In genomic region chr12:122094261-122094734, GRCh38 we compare ENCODE assay signal across 22 cellular contexts. TPM values are rescaled to one million over a fixed set of nuclear protein-coding genes. Genes with fewer than 3 reads are reported as not detected.
DNase-seq lines count a peak whose midpoint lies in the region; ATAC-seq, FAIRE-seq and TF ChIP-seq lines count a peak whose summit lies in the region.
"Had no signal": no experiment of that assay in that cellular context is flagged by ENCODE, and none has a peak within 500 bp of the region (broad histone marks: within the 10 kb centered on the region; RNA-seq: fewer than 3 reads in every experiment).

No MANE protein-coding gene starts in this region.

- no peak for TF ChIP-seq POLR2A in HepG2 (IDR thresholded peaks at IDR 0.05; ENCODE audit: insufficient read depth in 1 of 2, low read depth in 2 of 2, low read length in 2 of 2)
- TF ChIP-seq POLR2A in right lobe of liver (IDR thresholded peaks at IDR 0.05) = no peak
- TF ChIP-seq POLR2A in erythroblast (IDR thresholded peaks at IDR 0.05; ENCODE audit: low read length) = no peak

- H3K79me1 ChIP-seq in trophoblast cell (ENCODE audit: low read length) = no peaks in the 10 kb centered on the region

- BruUV-seq in HepG2 (replicated peaks; lab: Mats Ljungman, UMichigan) = no TSS peak

- H4K12ac ChIP-seq in trophoblast cell (ENCODE audit: low read depth, low read length) = no peak overlapping the region

- POLR2A ChIA-PET in HepG2 (lab: Yijun Ruan, JAX) = no interaction called here
- POLR2A ChIA-PET in activated CD4-positive, alpha-beta T cell treated with anti-CD3 and anti-CD28 coated beads for 36 hours (lab: Charles Lee) = no interaction called here
- POLR2A ChIA-PET in activated CD4-positive, alpha-beta memory T cell treated with anti-CD3 and anti-CD28 coated beads for 36 hours (lab: Charles Lee) = no interaction called here

- H3K4me1 ChIP-seq in HepG2 (ENCODE audit: insufficient read depth, low read length) (peaks cover 56% of the 10 kb centered on the region), right lobe of liver (peaks cover 0 to 38% (median 20%) of the 10 kb centered on the region in 4 donors), trophoblast cell (ENCODE audit: control insufficient read depth in 1 of 2, insufficient read depth in 2 of 2, low read length in 2 of 2) (peaks cover 11 to 20% of the 10 kb centered on the region in 2 experiments)

- FAIRE-seq in HepG2 (lab: Jason Lieb, UNC) = no peak
- FAIRE-seq: endothelial cell of umbilical vein, H54 had no signal

- H2BK5ac ChIP-seq in trophoblast cell (ENCODE audit: low read depth, low read length, poor library complexity) = no peak overlapping the region

- in situ Hi-C loops in HepG2 (cut with HindIII; ENCODE audit: extremely low pct_ligation_motif_present, low pct_unique_long_range_greater_than_20kb) = no loop called here

- no peaks in the 10 kb centered on the region for H3K9me3 ChIP-seq in HepG2 (ENCODE audit: low read length)
- no peaks in the 10 kb centered on the region for H3K9me3 ChIP-seq in right lobe of liver
- H3K9me3 ChIP-seq in trophoblast cell (ENCODE audit: insufficient read depth, low read depth, low read length) = peaks cover 25% of the 10 kb centered on the region
- H3K9me3 ChIP-seq: colonic mucosa, upper lobe of right lung had no signal

- no peak for TF ChIP-seq RAD21 in HepG2 (CRISPR knock-in tag; IDR thresholded peaks at IDR 0.05)

- H3K4me3 Mint-ChIP-seq in activated CD4-positive, alpha-beta T cell treated with anti-CD3 and anti-CD28 coated beads for 36 hours = no peak overlapping the region
- H3K4me3 Mint-ChIP-seq in activated CD4-positive, alpha-beta memory T cell treated with anti-CD3 and anti-CD28 coated beads for 36 hours = no peak overlapping the region
- H3K4me3 Mint-ChIP-seq: neural progenitor cell; stimulated activated effector memory CD8-positive, alpha-beta T cell treated with anti-CD3 and anti-CD28 coated beads, Interleukin-12 subunit alpha, Interleukin-12 subunit beta, amount 100 ng/mL, for 72 hours; T-helper 2 cell treated with Interferon-gamma antibody and Interleukin-4, amounts not matched to agents 5 μg/mL and 100 μg/mL, for 36 hours had no signal

- H2BK120ac ChIP-seq in trophoblast cell (ENCODE audit: insufficient read depth, low read length, poor library complexity) = no peak overlapping the region

- no peak overlapping the region for H3K27ac ChIP-seq in HepG2 (ENCODE audit: extremely low read length, insufficient read depth, low read length)
- no peak overlapping the region for H3K27ac ChIP-seq in right lobe of liver
- H3K27ac ChIP-seq in trophoblast cell (ENCODE audit: low read depth, low read length) = no peak overlapping the region
- H3K27ac ChIP-seq: brain microvascular endothelial cell, neural progenitor cell, PC-9, upper lobe of right lung had no signal

- CTCF ChIA-PET in HepG2 (lab: Yijun Ruan, JAX; ENCODE audit: low intra/inter-chr PET ratio, low total read pairs) = no interaction called here
- CTCF ChIA-PET in activated CD4-positive, alpha-beta T cell treated with anti-CD3 and anti-CD28 coated beads for 36 hours (lab: Charles Lee) = no interaction called here
- CTCF ChIA-PET in activated CD4-positive, alpha-beta memory T cell treated with anti-CD3 and anti-CD28 coated beads for 36 hours (lab: Charles Lee) = no interaction called here

- peaks cover 24% of the 10 kb centered on the region; the same call in 1 of the 2 replicates for H4K20me1 ChIP-seq in HepG2 (ENCODE audit: insufficient read depth, low read length)

- no peaks in the 10 kb centered on the region for H3K9me3 Mint-ChIP-seq in activated CD4-positive, alpha-beta T cell treated with anti-CD3 and anti-CD28 coated beads for 36 hours (ENCODE audit: low read depth)
- no peaks in the 10 kb centered on the region for H3K9me3 Mint-ChIP-seq in activated CD4-positive, alpha-beta memory T cell treated with anti-CD3 and anti-CD28 coated beads for 36 hours
- H3K9me3 Mint-ChIP-seq: neural progenitor cell; stimulated activated effector memory CD8-positive, alpha-beta T cell treated with anti-CD3 and anti-CD28 coated beads, Interleukin-12 subunit alpha, Interleukin-12 subunit beta, amount 100 ng/mL, for 72 hours; T-helper 2 cell treated with Interferon-gamma antibody and Interleukin-4, amounts not matched to agents 5 μg/mL and 100 μg/mL, for 36 hours had no signal

- H3K27me3 ChIP-seq in HepG2 (ENCODE audit: control insufficient read depth in 1 of 2, insufficient read depth in 2 of 2, low read length in 2 of 2) (no peaks in the 10 kb centered on the region), right lobe of liver (no peaks in the 10 kb centered on the region), trophoblast cell (ENCODE audit: insufficient read depth, low read length) (no peaks in the 10 kb centered on the region)
- H3K27me3 ChIP-seq: brain microvascular endothelial cell, colonic mucosa, neural progenitor cell, upper lobe of right lung had no signal

- no peak overlapping the region for H2AFZ ChIP-seq in HepG2 (ENCODE audit: low read length)
- H2AFZ ChIP-seq in trophoblast cell (ENCODE audit: insufficient read depth, low read length, poor library complexity) = no peak overlapping the region
- H2AFZ ChIP-seq: neural progenitor cell, PC-9 had no signal

- no peak overlapping the region for H4K8ac ChIP-seq in trophoblast cell (ENCODE audit: low read depth, low read length)

- ATAC-seq in HepG2 = no peak
- ATAC-seq in right lobe of liver = no peak
- no peak for ATAC-seq in HG02642 (IDR thresholded peaks at IDR 0.05; ENCODE audit: poor library complexity, unreplicated experiment)
- no peak for ATAC-seq in activated CD4-positive, alpha-beta T cell treated with anti-CD3 and anti-CD28 coated beads for 36 hours
- ATAC-seq: left cardiac atrium; stimulated activated effector memory CD8-positive, alpha-beta T cell treated with anti-CD3 and anti-CD28 coated beads, Interleukin-12 subunit alpha, Interleukin-12 subunit beta, amount 100 ng/mL, for 72 hours; upper lobe of right lung had no signal

- H3K4me2 ChIP-seq in HepG2 (ENCODE audit: low read depth, low read length) = no peak overlapping the region
- no peak overlapping the region for H3K4me2 ChIP-seq in trophoblast cell (ENCODE audit: low read length)
- H3K4me2 ChIP-seq: neural progenitor cell, PC-9 had no signal

- peak overlapping the region; percentile 99 for H3K23ac ChIP-seq in trophoblast cell (ENCODE audit: low read length)

- TF ChIP-seq EP300 in HepG2 (IDR thresholded peaks at IDR 0.05; ENCODE audit: low read depth in 2 of 2, low read length in 2 of 2) (no peak), HepG2 (CRISPR knock-in tag; IDR thresholded peaks at IDR 0.05; ENCODE audit: borderline replicate concordance) (no peak)

- no peak overlapping the region for H3K9ac ChIP-seq in HepG2 (ENCODE audit: insufficient read depth, low read depth, low read length)
- no peak overlapping the region for H3K9ac ChIP-seq in trophoblast cell (ENCODE audit: low read length)
- H3K9ac ChIP-seq: neural progenitor cell had no signal

- no peak overlapping the region for H4K91ac ChIP-seq in trophoblast cell (ENCODE audit: low read depth, low read length)

- H3K79me2 ChIP-seq in HepG2 (ENCODE audit: insufficient read depth, low read length) = peaks cover 28% of the 10 kb centered on the region
- H3K79me2 ChIP-seq in trophoblast cell (ENCODE audit: control insufficient read depth, insufficient read depth, low read length, poor library complexity) = no peaks in the 10 kb centered on the region

- H3K18ac ChIP-seq in trophoblast cell (ENCODE audit: low read length) = no peak overlapping the region

- no peak overlapping the region for H3K4ac ChIP-seq in trophoblast cell (ENCODE audit: low read depth, low read length)

- H2BK12ac ChIP-seq in trophoblast cell (ENCODE audit: low read length) = no peak overlapping the region

- over 99% methylated on average over 5 of the region's 5 CpGs for WGBS in HepG2 (ENCODE audit: low lambda C conversion rate)
- 94% methylated on average over 4 of the region's 5 CpGs for WGBS in right lobe of liver (ENCODE audit: insufficient coverage, low coverage, low lambda C conversion rate, missing lambda C conversion rate)
- WGBS in trophoblast cell (ENCODE audit: extremely low coverage, insufficient coverage, insufficient read length) = 100% methylated on average over 5 of the region's 5 CpGs

- H2AK5ac ChIP-seq in trophoblast cell (ENCODE audit: low read length) = no peak overlapping the region

- no peak overlapping the region for H3K27ac Mint-ChIP-seq in activated CD4-positive, alpha-beta T cell treated with anti-CD3 and anti-CD28 coated beads for 36 hours
- H3K27ac Mint-ChIP-seq in activated CD4-positive, alpha-beta memory T cell treated with anti-CD3 and anti-CD28 coated beads for 36 hours = no peak overlapping the region
- H3K27ac Mint-ChIP-seq: neural progenitor cell; stimulated activated effector memory CD8-positive, alpha-beta T cell treated with anti-CD3 and anti-CD28 coated beads, Interleukin-12 subunit alpha, Interleukin-12 subunit beta, amount 100 ng/mL, for 72 hours; T-helper 2 cell treated with Interferon-gamma antibody and Interleukin-4, amounts not matched to agents 5 μg/mL and 100 μg/mL, for 36 hours had no signal

- H3K14ac ChIP-seq in trophoblast cell (ENCODE audit: low read length) = no peak overlapping the region

- H3K36me3 Mint-ChIP-seq in activated CD4-positive, alpha-beta T cell treated with anti-CD3 and anti-CD28 coated beads for 36 hours (ENCODE audit: low read depth) = peaks cover 6% of the 10 kb centered on the region
- H3K36me3 Mint-ChIP-seq in activated CD4-positive, alpha-beta memory T cell treated with anti-CD3 and anti-CD28 coated beads for 36 hours = peaks cover 2% of the 10 kb centered on the region

- DNase-seq in HepG2 (ENCODE audit: low spot score) (no peak), right lobe of liver (no peak), erythroblast (lab: John Stamatoyannopoulos, UW) (peak; percentile 66 to 80), trophoblast cell (no peak), NCI-H1105 treated with DMSO at 0.1 percent for 48 hours (lab: John Stamatoyannopoulos, UW) (no peak)
- DNase-seq in activated CD4-positive, alpha-beta T cell treated with anti-CD3 and anti-CD28 coated beads for 36 hours = no peak
- DNase-seq in activated CD4-positive, alpha-beta memory T cell treated with anti-CD3 and anti-CD28 coated beads for 36 hours = no peak
- DNase-seq: activated CD4-positive, CD25-positive, alpha-beta regulatory T cell; brain microvascular endothelial cell; colonic mucosa; DMS53; foreskin melanocyte; left cardiac atrium; MM.1S; PC-9; upper lobe of right lung had no signal

- TF ChIP-seq CTCF in HepG2 (CRISPR knock-in tag; IDR thresholded peaks at IDR 0.05) (no peak), right lobe of liver (IDR thresholded peaks at IDR 0.05) (no peak)

- peaks cover 55% of the 10 kb centered on the region for H3K4me1 Mint-ChIP-seq in activated CD4-positive, alpha-beta T cell treated with anti-CD3 and anti-CD28 coated beads for 36 hours
- H3K4me1 Mint-ChIP-seq in activated CD4-positive, alpha-beta memory T cell treated with anti-CD3 and anti-CD28 coated beads for 36 hours (ENCODE audit: low read depth) = peaks cover 43% of the 10 kb centered on the region

- intact Hi-C loops in HepG2 (cut with micrococcal nuclease; ENCODE audit: unreplicated experiment) = no loop called here
- intact Hi-C loops in right lobe of liver (cut with DNase I) = no loop called here
- intact Hi-C loops in activated CD4-positive, alpha-beta T cell treated with anti-CD3 and anti-CD28 coated beads for 36 hours (cut with DNase I, micrococcal nuclease) = loop anchor here in 1 of 2 experiments (2.0 to 10.0 kb wide), 2 partner anchors 13 to 631 kb away; no protein-coding TSS in a partner anchor
- intact Hi-C loops in activated CD4-positive, alpha-beta memory T cell treated with anti-CD3 and anti-CD28 coated beads for 36 hours (cut with micrococcal nuclease) = no loop called here

- H3K4me3 ChIP-seq in HepG2 (replicated peaks in 1 of 3; ENCODE audit: insufficient read depth in 1 of 3, low read depth in 2 of 3, low read length in 3 of 3) (no peak overlapping the region), right lobe of liver (no peak overlapping the region), trophoblast cell (ENCODE audit: low read depth, low read length) (peak overlapping the region; percentile 53)
- H3K4me3 ChIP-seq: colonic mucosa, neural progenitor cell, PC-9, upper lobe of right lung had no signal

- no peaks in the 10 kb centered on the region for H3K27me3 Mint-ChIP-seq in activated CD4-positive, alpha-beta T cell treated with anti-CD3 and anti-CD28 coated beads for 36 hours
- no peaks in the 10 kb centered on the region for H3K27me3 Mint-ChIP-seq in activated CD4-positive, alpha-beta memory T cell treated with anti-CD3 and anti-CD28 coated beads for 36 hours

- H3K36me3 ChIP-seq in HepG2 (replicated peaks in 1 of 2; ENCODE audit: control insufficient read depth in 1 of 2, insufficient read depth in 2 of 2, low read length in 2 of 2) = no peaks in the 10 kb centered on the region; a peak in 1 of 5 replicates
- H3K36me3 ChIP-seq in right lobe of liver = no peaks in the 10 kb centered on the region
- no peaks in the 10 kb centered on the region for H3K36me3 ChIP-seq in trophoblast cell (ENCODE audit: control insufficient read depth in 1 of 2, insufficient read depth in 2 of 2, low read length in 2 of 2)
- H3K36me3 ChIP-seq: colonic mucosa, neural progenitor cell, upper lobe of right lung had no signal

RNA-seq across cellular contexts. Expression of gene MLXIP, which starts 15.7 kb away (rescaled TPM):
- total RNA-seq in HepG2 (2016; rRNA removed; fragmentation: Illumina TruSeq; extraction: Trizol) (4.4 and 5.3 TPM in 2 replicates), right lobe of liver (10 to 100 TPM; 13.9 to 45.9 (median 16.6) TPM)
- 23.5 and 32.3 TPM in 2 replicates for total RNA-seq in HepG2 (2016; cell fraction: cytosol; rRNA removed; fragmentation: Illumina TruSeq; extraction: Trizol; ENCODE audit: low read depth)
- 4.0 and 6.0 TPM in 2 replicates for total RNA-seq in HepG2 (2016; cell fraction: insoluble cytoplasmic fraction; rRNA removed; fragmentation: Illumina TruSeq; extraction: Trizol)
- 9.3 and 10.6 TPM in 2 replicates for total RNA-seq in HepG2 (2016; cell fraction: membrane; rRNA removed; fragmentation: Illumina TruSeq; extraction: Trizol)
- 7.4 and 8.4 TPM in 2 replicates for total RNA-seq in HepG2 (2016; cell fraction: nucleus; rRNA removed; fragmentation: Illumina TruSeq; extraction: Trizol)
- polyA plus RNA-seq in HepG2 (2011; rRNA removed) = 6.3 and 6.7 TPM in 2 replicates
- polyA plus RNA-seq in HepG2 (2011; cell fraction: cytosol; rRNA removed) = 2.2 and 2.4 TPM in 2 replicates
- polyA plus RNA-seq in HepG2 (2011; cell fraction: nucleus; rRNA removed) = 25.4 and 79.6 TPM in 2 replicates
- 10.8 and 14.9 TPM in 2 replicates for polyA plus RNA-seq in HepG2 (2012)
- 8.7 and 8.8 TPM in 2 replicates for polyA plus RNA-seq in HepG2 (2016; cell fraction: cytosol; fragmentation: Illumina TruSeq; extraction: Trizol; ENCODE audit: low read depth)
- 6.2 and 10.8 TPM in 2 replicates for polyA plus RNA-seq in HepG2 (2016; cell fraction: insoluble cytoplasmic fraction; fragmentation: Illumina TruSeq; extraction: Trizol; ENCODE audit: low read depth)
- polyA plus RNA-seq in HepG2 (2016; cell fraction: membrane; fragmentation: Illumina TruSeq; extraction: Trizol; ENCODE audit: low read depth) = 12.2 and 13.1 TPM in 2 replicates
- polyA plus RNA-seq in HepG2 (2016; cell fraction: nucleus; fragmentation: Illumina TruSeq; extraction: Trizol; ENCODE audit: insufficient read depth, low read depth) = 23.5 and 26.5 TPM in 2 replicates
- 10.1 and 18.6 TPM in 2 replicates for polyA minus RNA-seq in HepG2 (2011; rRNA and poly(A)+ RNA removed; ENCODE audit: low replicate concordance)
- polyA minus RNA-seq in HepG2 (2011; cell fraction: cytosol; rRNA and poly(A)+ RNA removed) = 6.0 and 7.2 TPM in 2 replicates
- 12.4 and 12.6 TPM in 2 replicates for polyA minus RNA-seq in HepG2 (2011; cell fraction: nucleus; rRNA and poly(A)+ RNA removed)
- 28.9 and 29.4 TPM in 2 replicates for polyA plus RNA-seq in trophoblast cell (2013)
- 10 to 100 TPM; 17.7 to 26.4 TPM for total RNA-seq in activated CD4-positive, alpha-beta T cell treated with anti-CD3 and anti-CD28 coated beads for 36 hours
- total RNA-seq in activated CD4-positive, alpha-beta memory T cell treated with anti-CD3 and anti-CD28 coated beads for 36 hours = 10 to 100 TPM; 17.5 to 19.6 TPM

Comparison
In these comparisons a context has a peak if more than half of its experiments do, and no peak if none do; other contexts are left out.
1. DNase-seq: peak in erythroblast (2 of 2); none in HepG2 (single experiment), right lobe of liver (0 of 3), trophoblast cell (0 of 2), activated CD4-positive, alpha-beta T cell treated with anti-CD3 and anti-CD28 coated beads for 36 hours (single experiment), NCI-H1105 treated with DMSO at 0.1 percent for 48 hours (single experiment) and activated CD4-positive, alpha-beta memory T cell treated with anti-CD3 and anti-CD28 coated beads for 36 hours (single experiment).